ENCODE assay signal across 24 cellular contexts in the genomic region with DNA sequence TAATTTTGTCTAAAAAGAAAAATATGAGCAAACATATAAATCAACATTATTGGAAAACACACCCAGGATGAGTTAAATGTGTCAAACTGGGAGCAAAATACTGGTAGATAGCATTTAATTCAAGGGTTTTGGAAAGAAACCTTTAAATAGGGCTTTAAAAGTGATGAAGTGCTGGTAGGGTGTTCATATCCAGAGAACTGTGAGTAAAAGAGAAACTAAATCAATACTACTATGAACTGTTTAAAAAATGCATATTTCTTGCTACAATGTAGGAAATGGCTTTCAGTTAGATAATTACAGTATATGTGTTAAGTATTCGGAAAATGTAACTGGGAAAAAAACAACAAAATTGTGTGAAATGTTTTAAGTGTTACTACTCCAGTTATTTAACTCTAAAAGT.
"Had no signal": no experiment of that assay in that cellular context is flagged by ENCODE, and none has a peak within 500 bp of the region (broad histone marks: within the 10 kb centered on the region; RNA-seq: fewer than 3 reads in every experiment).

No MANE protein-coding gene starts in this region.

- H3K27ac ChIP-seq: adrenal gland, breast epithelium, gastrocnemius medialis, left lung, psoas muscle, suprapubic skin, transverse colon, vagina had no signal

- H3K9me3 Mint-ChIP-seq: activated B cell treated with CpG ODN at 0.5 μM for 24 hours; activated CD8-positive, alpha-beta T cell treated with anti-CD3 and anti-CD28 coated beads for 36 hours; activated naive CD4-positive, alpha-beta T cell treated with anti-CD3 and anti-CD28 coated beads, Interleukin-2, amount 50 U/mL, for 72 hours; neural crest cell; stimulated activated naive CD8-positive, alpha-beta T cell treated with anti-CD3 and anti-CD28 coated beads, Interleukin-15, Interleukin-2, amounts not matched to agents 100 ng/mL and 50 ng/mL, for 24 hours had no signal

- H3K4me3 ChIP-seq: adrenal gland, breast epithelium, gastrocnemius medialis, left lung, psoas muscle, suprapubic skin, transverse colon, vagina had no signal

- H3K27ac Mint-ChIP-seq: activated B cell treated with CpG ODN at 0.5 μM for 24 hours; activated CD8-positive, alpha-beta T cell treated with anti-CD3 and anti-CD28 coated beads for 36 hours; stimulated activated naive CD8-positive, alpha-beta T cell treated with anti-CD3 and anti-CD28 coated beads, Interleukin-15, Interleukin-2, amounts not matched to agents 100 ng/mL and 50 ng/mL, for 24 hours had no signal

- ATAC-seq: activated CD8-positive, alpha-beta T cell treated with anti-CD3 and anti-CD28 coated beads for 36 hours; gastrocnemius medialis; left lung; psoas muscle; right cardiac atrium had no signal

- H3K27me3 Mint-ChIP-seq: activated B cell treated with CpG ODN at 0.5 μM for 24 hours; activated CD8-positive, alpha-beta T cell treated with anti-CD3 and anti-CD28 coated beads for 36 hours; stimulated activated naive CD8-positive, alpha-beta T cell treated with anti-CD3 and anti-CD28 coated beads, Interleukin-15, Interleukin-2, amounts not matched to agents 100 ng/mL and 50 ng/mL, for 24 hours had no signal

- H3K36me3 ChIP-seq: breast epithelium had no signal

- H3K9me3 ChIP-seq: adrenal gland, breast epithelium, gastrocnemius medialis, psoas muscle, suprapubic skin, transverse colon, vagina had no signal

- H3K27me3 ChIP-seq: adrenal gland, breast epithelium, gastrocnemius medialis, left lung, suprapubic skin, transverse colon, vagina had no signal

- FAIRE-seq: astrocyte, kidney had no signal

- H3K4me1 ChIP-seq: breast epithelium, gastrocnemius medialis, left lung, psoas muscle, transverse colon, vagina had no signal

- H3K4me1 Mint-ChIP-seq: activated B cell treated with CpG ODN at 0.5 μM for 24 hours had no signal

- H3K36me3 Mint-ChIP-seq: activated naive CD4-positive, alpha-beta T cell treated with anti-CD3 and anti-CD28 coated beads, Interleukin-2, amount 50 U/mL, for 72 hours had no signal

- H3K4me3 Mint-ChIP-seq: activated B cell treated with CpG ODN at 0.5 μM for 24 hours; activated CD8-positive, alpha-beta T cell treated with anti-CD3 and anti-CD28 coated beads for 36 hours; neural crest cell; stimulated activated naive CD8-positive, alpha-beta T cell treated with anti-CD3 and anti-CD28 coated beads, Interleukin-15, Interleukin-2, amounts not matched to agents 100 ng/mL and 50 ng/mL, for 24 hours had no signal

- DNase-seq: activated B cell treated with CpG ODN at 0.5 μM for 24 hours; activated CD4-positive, alpha-beta T cell treated with anti-CD3 and anti-CD28 coated beads for 48 hours; activated CD8-positive, alpha-beta memory T cell treated with anti-CD3 and anti-CD28 coated beads, Interleukin-2, amount 50 U/mL, for 4 hours; activated CD8-positive, alpha-beta T cell treated with anti-CD3 and anti-CD28 coated beads for 36 hours; activated gamma-delta T cell; activated T-cell treated with anti-CD3 and anti-CD28 coated beads, Interleukin-2, amount 50 U/mL, for 48 hours; adrenal gland; cortex of kidney; gastrocnemius medialis; head of caudate nucleus; kidney; left lung; midbrain; psoas muscle; right cardiac atrium; stimulated activated CD4-positive, alpha-beta T cell treated with anti-CD3 and anti-CD28 coated beads, Interleukin-2, amount 100 ng/mL, for 24 hours; transverse colon had no signal
